8 cellular contexts compared by ENCODE assay signal in the genomic region with DNA sequence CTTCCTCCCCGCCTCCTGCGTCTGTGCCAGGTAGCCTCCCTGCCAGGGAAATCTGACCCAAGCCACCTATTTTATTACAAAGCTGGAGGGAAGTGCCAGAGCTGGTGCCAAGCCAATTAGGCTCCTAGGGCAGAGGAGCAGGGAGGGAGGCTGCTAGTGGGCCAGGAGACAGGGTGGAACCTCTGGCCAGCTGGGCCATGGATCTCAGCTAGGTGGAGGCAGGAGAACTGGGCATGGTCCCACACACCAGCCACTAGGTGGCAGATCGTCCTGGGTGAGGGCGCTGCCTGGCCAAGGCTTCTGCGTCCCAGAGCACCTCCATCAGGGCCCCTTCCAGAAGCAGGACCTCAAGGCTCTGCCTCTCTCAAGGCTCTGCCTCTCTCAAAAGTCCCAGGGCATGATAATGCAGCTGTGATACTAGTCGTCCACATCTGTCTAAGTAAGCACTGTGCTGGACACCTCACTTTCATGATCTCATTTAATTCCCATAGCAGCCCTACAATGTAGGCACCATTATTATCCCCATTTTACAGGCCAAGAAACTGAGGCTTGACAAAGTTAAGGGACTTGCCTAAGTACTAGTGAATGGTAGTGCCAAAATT.
DNase-seq lines count a peak whose midpoint lies in the region; ATAC-seq lines count a peak whose summit lies in the region.

No MANE protein-coding gene starts in this region.

- H3K4me3 Mint-ChIP-seq in stimulated activated effector memory CD8-positive, alpha-beta T cell treated with anti-CD3 and anti-CD28 coated beads, Interleukin-12 subunit alpha, Interleukin-12 subunit beta, amount 100 ng/mL, for 72 hours, result no peak overlapping the region

- no peak overlapping the region for H3K4me3 ChIP-seq in mucosa of rectum (ENCODE audit: low read length in 2 of 2)

- peak overlapping the region; percentile 68 to 70 for H3K27ac ChIP-seq in mucosa of rectum (ENCODE audit: low read depth in 2 of 2, low read length in 2 of 2)

- DNase-seq in NCI-H526 (lab: John Stamatoyannopoulos, UW) (peak; percentile 36 to 85), NCI-H526 treated with DMSO at 0.1 percent for 48 hours (lab: John Stamatoyannopoulos, UW) (no peak), NCI-H748 treated with DMSO at 0.1 percent for 48 hours (lab: John Stamatoyannopoulos, UW) (peak; percentile 13), epidermal melanocyte (ENCODE audit: insufficient read length, low spot score) (peak; percentile 77)
- peak; percentile 81 for DNase-seq in activated CD8-positive, alpha-beta memory T cell treated with anti-CD3 and anti-CD28 coated beads for 24 hours
- peak; percentile 42 to 76 for DNase-seq in stimulated activated effector memory CD8-positive, alpha-beta T cell treated with anti-CD3 and anti-CD28 coated beads, Interleukin-12 subunit alpha, Interleukin-12 subunit beta, amount 100 ng/mL, for 72 hours (ENCODE audit: low spot score in 2 of 2)

- H3K36me3 Mint-ChIP-seq in stimulated activated effector memory CD8-positive, alpha-beta T cell treated with anti-CD3 and anti-CD28 coated beads, Interleukin-12 subunit alpha, Interleukin-12 subunit beta, amount 100 ng/mL, for 72 hours, result peaks cover 7% of the 10 kb centered on the region

- peak overlapping the region in 1 of 2 donors; percentile 37 for H3K9ac ChIP-seq in mucosa of rectum (ENCODE audit: low read depth in 1 of 2, low read length in 2 of 2)

- peaks cover 12% of the 10 kb centered on the region for H3K4me1 Mint-ChIP-seq in stimulated activated effector memory CD8-positive, alpha-beta T cell treated with anti-CD3 and anti-CD28 coated beads, Interleukin-12 subunit alpha, Interleukin-12 subunit beta, amount 100 ng/mL, for 72 hours

- no peaks in the 10 kb centered on the region for H3K9me3 Mint-ChIP-seq in stimulated activated effector memory CD8-positive, alpha-beta T cell treated with anti-CD3 and anti-CD28 coated beads, Interleukin-12 subunit alpha, Interleukin-12 subunit beta, amount 100 ng/mL, for 72 hours

- no peaks in the 10 kb centered on the region for H3K27me3 ChIP-seq in mucosa of rectum (ENCODE audit: control insufficient read depth in 2 of 2, insufficient read depth in 2 of 2, low read length in 2 of 2)

- peaks cover 15 to 31% of the 10 kb centered on the region in 2 donors for H3K4me1 ChIP-seq in mucosa of rectum (ENCODE audit: control insufficient read depth in 2 of 2, insufficient read depth in 2 of 2, low read length in 2 of 2)

- H3K27ac Mint-ChIP-seq in stimulated activated effector memory CD8-positive, alpha-beta T cell treated with anti-CD3 and anti-CD28 coated beads, Interleukin-12 subunit alpha, Interleukin-12 subunit beta, amount 100 ng/mL, for 72 hours, result no peak overlapping the region

- no peaks in the 10 kb centered on the region for H3K9me3 ChIP-seq in mucosa of rectum (ENCODE audit: control insufficient read depth in 2 of 2, low read length in 2 of 2)

- H3K36me3 ChIP-seq in mucosa of rectum (ENCODE audit: control insufficient read depth in 2 of 2, insufficient read depth in 2 of 2, low read length in 2 of 2), result no peaks in the 10 kb centered on the region

- peak; percentile 48 for ATAC-seq in HG02943 (IDR thresholded peaks at IDR 0.05; ENCODE audit: low read depth, unreplicated experiment)
- peak; percentile 70 for ATAC-seq in stimulated activated effector memory CD8-positive, alpha-beta T cell treated with anti-CD3 and anti-CD28 coated beads, Interleukin-12 subunit alpha, Interleukin-12 subunit beta, amount 100 ng/mL, for 72 hours
